In genomic region chr2:126990200-126990599, GRCh38 we compare ENCODE assay signal across 1 cellular context.
TF ChIP-seq lines count a peak whose summit lies in the region.

No MANE protein-coding gene starts in this region.

TF ChIP-seq in HepG2, 621 proteins besides CTCF, POLR2A, EP300 and RAD21 (continued from another document):
- peak; percentile 73 for TF ChIP-seq ZNF407 (CRISPR knock-in tag; IDR thresholded peaks at IDR 0.05; ENCODE audit: not compliant biosample characterization)
- peak; percentile 15; the same call in 1 of the 2 replicates for TF ChIP-seq HOXA3 (CRISPR knock-in tag; IDR thresholded peaks at IDR 0.05)
- TF ChIP-seq IKZF5 (CRISPR knock-in tag; IDR thresholded peaks at IDR 0.05): peak; percentile 50; the same call in 1 of the 2 replicates
- peak; percentile 20; the same call in 1 of the 2 replicates for TF ChIP-seq ZMYM4 (CRISPR knock-in tag; IDR thresholded peaks at IDR 0.05)
- TF ChIP-seq ZNF501 (CRISPR knock-in tag; IDR thresholded peaks at IDR 0.05): no peak
- peak; percentile 60; the same call in 1 of the 2 replicates for TF ChIP-seq GMEB1 (CRISPR knock-in tag; IDR thresholded peaks at IDR 0.05; ENCODE audit: borderline replicate concordance)
- no peak for TF ChIP-seq ZC3H4 (CRISPR knock-in tag; IDR thresholded peaks at IDR 0.05; ENCODE audit: borderline replicate concordance)
- TF ChIP-seq REL (CRISPR knock-in tag; conservative IDR thresholded peaks at IDR 0.05): no peak
- 0 out of 2 replicates have a peak, but pooled peaks have one; percentile 7 for TF ChIP-seq ZNF646 (CRISPR knock-in tag; IDR thresholded peaks at IDR 0.05)
- peak; percentile 46; the same call in 1 of the 2 replicates for TF ChIP-seq ZNF709 (CRISPR knock-in tag; IDR thresholded peaks at IDR 0.05)
- TF ChIP-seq EED (CRISPR knock-in tag; IDR thresholded peaks at IDR 0.05): no peak
- peak; percentile 55; the same call in 1 of the 2 replicates for TF ChIP-seq ARHGAP35 (CRISPR knock-in tag; IDR thresholded peaks at IDR 0.05; ENCODE audit: borderline replicate concordance)
- no peak for TF ChIP-seq CREM (IDR thresholded peaks at IDR 0.05)
- TF ChIP-seq CREM (CRISPR knock-in tag; IDR thresholded peaks at IDR 0.05): no peak
- TF ChIP-seq MXD4 (CRISPR knock-in tag; IDR thresholded peaks at IDR 0.05): no peak
- peak; percentile 79 for TF ChIP-seq ZNF44 (CRISPR knock-in tag; IDR thresholded peaks at IDR 0.05)
- TF ChIP-seq MTA1 (CRISPR knock-in tag; IDR thresholded peaks at IDR 0.05; ENCODE audit: borderline replicate concordance): 0 out of 2 replicates have a peak, but pooled peaks have one; percentile 18
- TF ChIP-seq ZFP91 (CRISPR knock-in tag; IDR thresholded peaks at IDR 0.05; ENCODE audit: borderline replicate concordance): 0 out of 2 replicates have a peak, but pooled peaks have one; percentile 8
- no peak for TF ChIP-seq CHD2 (IDR thresholded peaks at IDR 0.05; ENCODE audit: low read depth, low read length)
- no peak for TF ChIP-seq ZBTB42 (CRISPR knock-in tag; IDR thresholded peaks at IDR 0.05)
- TF ChIP-seq SAP130 (CRISPR knock-in tag; IDR thresholded peaks at IDR 0.05; ENCODE audit: low read depth): 0 out of 2 replicates have a peak, but pooled peaks have one; percentile 9
- no peak for TF ChIP-seq BCLAF1 (IDR thresholded peaks at IDR 0.05)
- peak; percentile 67 for TF ChIP-seq ZNF883 (CRISPR knock-in tag; IDR thresholded peaks at IDR 0.05; ENCODE audit: not compliant biosample characterization)
- peak; percentile 38 for TF ChIP-seq IKZF4 (CRISPR knock-in tag; IDR thresholded peaks at IDR 0.05; ENCODE audit: borderline replicate concordance, low read depth, not compliant biosample characterization)
- peak; percentile 81; the same call in 1 of the 2 replicates for TF ChIP-seq NFATC3 (CRISPR knock-in tag; IDR thresholded peaks at IDR 0.05)
- no peak for TF ChIP-seq ZBTB38 (CRISPR knock-in tag; IDR thresholded peaks at IDR 0.05)
TF ChIP-seq in HepG2: peak in this region for 52.
